In the genomic region with DNA sequence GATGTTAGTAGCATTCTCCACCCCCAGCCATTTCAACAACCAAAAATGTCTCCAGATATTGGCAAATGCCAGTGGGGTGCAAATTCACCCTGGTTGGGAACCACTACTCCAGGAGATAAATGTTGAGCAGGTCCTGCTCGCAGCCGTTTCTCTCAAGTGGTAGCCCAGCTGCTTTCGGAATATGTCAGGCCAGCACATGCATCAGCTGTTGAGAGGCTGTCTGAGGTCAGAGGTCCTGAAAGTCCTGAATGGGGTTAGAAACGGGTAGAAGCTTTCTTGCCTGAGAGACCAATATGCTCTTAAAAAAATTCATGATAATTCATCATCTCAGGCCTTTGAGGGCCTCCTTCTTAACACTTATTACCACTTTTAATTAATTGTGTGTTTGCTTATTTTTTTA, we compare ENCODE assay signal across 1 cellular context.
A peak's percentile ranks its signal among the peaks of the same experiment; 100 is the strongest.
TF ChIP-seq lines count a peak whose summit lies in the region.

No MANE protein-coding gene starts in this region.

TF ChIP-seq in GM12878, 131 proteins besides CTCF, POLR2A, EP300 and RAD21:
- TF ChIP-seq MTA2 (IDR thresholded peaks at IDR 0.05; ENCODE audit: low read depth): no peak
- TF ChIP-seq GABPA (IDR thresholded peaks at IDR 0.05; ENCODE audit: low read depth): no peak
- no peak for TF ChIP-seq MEF2B (IDR thresholded peaks at IDR 0.05; ENCODE audit: partially characterized antibody, poor library complexity, severe bottlenecking)
- peak; percentile 83 for TF ChIP-seq NR2F1 (conservative IDR thresholded peaks at IDR 0.05)
- no peak for TF ChIP-seq HDAC6 (IDR thresholded peaks at IDR 0.05; ENCODE audit: unreplicated experiment)
- TF ChIP-seq ZZZ3 (IDR thresholded peaks at IDR 0.05; ENCODE audit: control insufficient read depth, insufficient read length, low read depth): no peak
- TF ChIP-seq, protein P1, sequence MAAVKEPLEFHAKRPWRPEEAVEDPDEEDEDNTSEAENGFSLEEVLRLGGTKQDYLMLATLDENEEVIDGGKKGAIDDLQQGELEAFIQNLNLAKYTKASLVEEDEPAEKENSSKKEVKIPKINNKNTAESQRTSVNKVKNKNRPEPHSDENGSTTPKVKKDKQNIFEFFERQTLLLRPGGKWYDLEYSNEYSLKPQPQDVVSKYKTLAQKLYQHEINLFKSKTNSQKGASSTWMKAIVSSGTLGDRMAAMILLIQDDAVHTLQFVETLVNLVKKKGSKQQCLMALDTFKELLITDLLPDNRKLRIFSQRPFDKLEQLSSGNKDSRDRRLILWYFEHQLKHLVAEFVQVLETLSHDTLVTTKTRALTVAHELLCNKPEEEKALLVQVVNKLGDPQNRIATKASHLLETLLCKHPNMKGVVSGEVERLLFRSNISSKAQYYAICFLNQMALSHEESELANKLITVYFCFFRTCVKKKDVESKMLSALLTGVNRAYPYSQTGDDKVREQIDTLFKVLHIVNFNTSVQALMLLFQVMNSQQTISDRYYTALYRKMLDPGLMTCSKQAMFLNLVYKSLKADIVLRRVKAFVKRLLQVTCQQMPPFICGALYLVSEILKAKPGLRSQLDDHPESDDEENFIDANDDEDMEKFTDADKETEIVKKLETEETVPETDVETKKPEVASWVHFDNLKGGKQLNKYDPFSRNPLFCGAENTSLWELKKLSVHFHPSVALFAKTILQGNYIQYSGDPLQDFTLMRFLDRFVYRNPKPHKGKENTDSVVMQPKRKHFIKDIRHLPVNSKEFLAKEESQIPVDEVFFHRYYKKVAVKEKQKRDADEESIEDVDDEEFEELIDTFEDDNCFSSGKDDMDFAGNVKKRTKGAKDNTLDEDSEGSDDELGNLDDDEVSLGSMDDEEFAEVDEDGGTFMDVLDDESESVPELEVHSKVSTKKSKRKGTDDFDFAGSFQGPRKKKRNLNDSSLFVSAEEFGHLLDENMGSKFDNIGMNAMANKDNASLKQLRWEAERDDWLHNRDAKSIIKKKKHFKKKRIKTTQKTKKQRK (IDR thresholded peaks at IDR 0.05; ENCODE audit: low read depth, low read length): no peak
- peak; percentile 65 for TF ChIP-seq JUNB (IDR thresholded peaks at IDR 0.05)
- no peak for TF ChIP-seq ATF7 (IDR thresholded peaks at IDR 0.05; ENCODE audit: low read depth)
- TF ChIP-seq ZNF274 (IDR thresholded peaks at IDR 0.05; ENCODE audit: insufficient read depth, insufficient read length): no peak
- no peak for TF ChIP-seq CHD2 (IDR thresholded peaks at IDR 0.05; ENCODE audit: borderline replicate concordance, low read depth, low read length)
- no peak for TF ChIP-seq KLF5 (IDR thresholded peaks at IDR 0.05; ENCODE audit: partially characterized antibody)
- no peak for TF ChIP-seq TBL1XR1 (IDR thresholded peaks at IDR 0.05; ENCODE audit: low read depth, low read length)
- no peak for TF ChIP-seq CBFB (IDR thresholded peaks at IDR 0.05; ENCODE audit: low read depth)
- TF ChIP-seq LARP7 (IDR thresholded peaks at IDR 0.05): no peak
- TF ChIP-seq PKNOX1 (IDR thresholded peaks at IDR 0.05): no peak
- TF ChIP-seq NFYA (IDR thresholded peaks at IDR 0.05; ENCODE audit: borderline replicate concordance, low read depth, low read length): no peak
- peak; percentile 50; the same call in 1 of the 2 replicates for TF ChIP-seq RUNX3 (IDR thresholded peaks at IDR 0.05; ENCODE audit: low read length)
- no peak for TF ChIP-seq BACH1 (IDR thresholded peaks at IDR 0.05; ENCODE audit: borderline replicate concordance)
- no peak for TF ChIP-seq HDAC2 (IDR thresholded peaks at IDR 0.05)
- no peak for TF ChIP-seq RCOR1 (conservative IDR thresholded peaks at IDR 0.05; ENCODE audit: low read depth, low read length)
- no peak for TF ChIP-seq SIX5 (IDR thresholded peaks at IDR 0.05; ENCODE audit: low read depth, low read length, severe bottlenecking)
- 0 out of 2 replicates have a peak, but pooled peaks have one; percentile 31 for TF ChIP-seq TCF12 (IDR thresholded peaks at IDR 0.05; ENCODE audit: low read depth, low read length)
- peak; percentile 27; the same call in 1 of the 2 replicates for TF ChIP-seq EED (IDR thresholded peaks at IDR 0.05; ENCODE audit: low read depth)
- TF ChIP-seq, protein P2, sequence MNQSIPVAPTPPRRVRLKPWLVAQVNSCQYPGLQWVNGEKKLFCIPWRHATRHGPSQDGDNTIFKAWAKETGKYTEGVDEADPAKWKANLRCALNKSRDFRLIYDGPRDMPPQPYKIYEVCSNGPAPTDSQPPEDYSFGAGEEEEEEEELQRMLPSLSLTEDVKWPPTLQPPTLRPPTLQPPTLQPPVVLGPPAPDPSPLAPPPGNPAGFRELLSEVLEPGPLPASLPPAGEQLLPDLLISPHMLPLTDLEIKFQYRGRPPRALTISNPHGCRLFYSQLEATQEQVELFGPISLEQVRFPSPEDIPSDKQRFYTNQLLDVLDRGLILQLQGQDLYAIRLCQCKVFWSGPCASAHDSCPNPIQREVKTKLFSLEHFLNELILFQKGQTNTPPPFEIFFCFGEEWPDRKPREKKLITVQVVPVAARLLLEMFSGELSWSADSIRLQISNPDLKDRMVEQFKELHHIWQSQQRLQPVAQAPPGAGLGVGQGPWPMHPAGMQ (IDR thresholded peaks at IDR 0.05; ENCODE audit: borderline replicate concordance): no peak
- TF ChIP-seq NFIC (IDR thresholded peaks at IDR 0.05; ENCODE audit: low read depth, low read length): peak; percentile 23; the same call in 1 of the 2 replicates
- TF ChIP-seq, protein P3, sequence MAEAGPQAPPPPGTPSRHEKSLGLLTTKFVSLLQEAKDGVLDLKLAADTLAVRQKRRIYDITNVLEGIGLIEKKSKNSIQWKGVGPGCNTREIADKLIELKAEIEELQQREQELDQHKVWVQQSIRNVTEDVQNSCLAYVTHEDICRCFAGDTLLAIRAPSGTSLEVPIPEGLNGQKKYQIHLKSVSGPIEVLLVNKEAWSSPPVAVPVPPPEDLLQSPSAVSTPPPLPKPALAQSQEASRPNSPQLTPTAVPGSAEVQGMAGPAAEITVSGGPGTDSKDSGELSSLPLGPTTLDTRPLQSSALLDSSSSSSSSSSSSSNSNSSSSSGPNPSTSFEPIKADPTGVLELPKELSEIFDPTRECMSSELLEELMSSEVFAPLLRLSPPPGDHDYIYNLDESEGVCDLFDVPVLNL (IDR thresholded peaks at IDR 0.05; ENCODE audit: low read depth, low read length): no peak
- TF ChIP-seq TAF1 (IDR thresholded peaks at IDR 0.05; ENCODE audit: borderline replicate concordance, low read depth, low read length): no peak
- TF ChIP-seq PML (IDR thresholded peaks at IDR 0.05; ENCODE audit: low read length): no peak
- no peak for TF ChIP-seq FOS (IDR thresholded peaks at IDR 0.05; ENCODE audit: borderline replicate concordance, extremely low read depth, insufficient read length)
- TF ChIP-seq SREBF1 (IDR thresholded peaks at IDR 0.05; ENCODE audit: low read length): no peak
- no peak for TF ChIP-seq PAX8 (IDR thresholded peaks at IDR 0.05)
- TF ChIP-seq ETV6 (conservative IDR thresholded peaks at IDR 0.05 in 1 of 2, IDR thresholded peaks at IDR 0.05 in 1 of 2; ENCODE audit: borderline replicate concordance in 1 of 2, low read depth in 1 of 2): peak in 1 of 2 experiments; percentile 44; a peak in 1 of 4 replicates
- TF ChIP-seq ZNF24 (IDR thresholded peaks at IDR 0.05): no peak
- TF ChIP-seq, protein P4, sequence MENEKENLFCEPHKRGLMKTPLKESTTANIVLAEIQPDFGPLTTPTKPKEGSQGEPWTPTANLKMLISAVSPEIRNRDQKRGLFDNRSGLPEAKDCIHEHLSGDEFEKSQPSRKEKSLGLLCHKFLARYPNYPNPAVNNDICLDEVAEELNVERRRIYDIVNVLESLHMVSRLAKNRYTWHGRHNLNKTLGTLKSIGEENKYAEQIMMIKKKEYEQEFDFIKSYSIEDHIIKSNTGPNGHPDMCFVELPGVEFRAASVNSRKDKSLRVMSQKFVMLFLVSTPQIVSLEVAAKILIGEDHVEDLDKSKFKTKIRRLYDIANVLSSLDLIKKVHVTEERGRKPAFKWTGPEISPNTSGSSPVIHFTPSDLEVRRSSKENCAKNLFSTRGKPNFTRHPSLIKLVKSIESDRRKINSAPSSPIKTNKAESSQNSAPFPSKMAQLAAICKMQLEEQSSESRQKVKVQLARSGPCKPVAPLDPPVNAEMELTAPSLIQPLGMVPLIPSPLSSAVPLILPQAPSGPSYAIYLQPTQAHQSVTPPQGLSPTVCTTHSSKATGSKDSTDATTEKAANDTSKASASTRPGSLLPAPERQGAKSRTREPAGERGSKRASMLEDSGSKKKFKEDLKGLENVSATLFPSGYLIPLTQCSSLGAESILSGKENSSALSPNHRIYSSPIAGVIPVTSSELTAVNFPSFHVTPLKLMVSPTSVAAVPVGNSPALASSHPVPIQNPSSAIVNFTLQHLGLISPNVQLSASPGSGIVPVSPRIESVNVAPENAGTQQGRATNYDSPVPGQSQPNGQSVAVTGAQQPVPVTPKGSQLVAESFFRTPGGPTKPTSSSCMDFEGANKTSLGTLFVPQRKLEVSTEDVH (IDR thresholded peaks at IDR 0.05; ENCODE audit: low read depth, partially characterized antibody): no peak
